In genomic region chrX:31178064-31178768, GRCh38 we compare ENCODE assay signal across 22 cellular contexts.
DNase-seq lines count a peak whose midpoint lies in the region; ATAC-seq and TF ChIP-seq lines count a peak whose summit lies in the region.
"Had no signal": no experiment of that assay in that cellular context is flagged by ENCODE, and none has a peak within 500 bp of the region (broad histone marks: within the 10 kb centered on the region; RNA-seq: fewer than 3 reads in every experiment).

No MANE protein-coding gene starts in this region.

- no peaks in the 10 kb centered on the region for H3K9me3 ChIP-seq in uterus
- H3K9me3 ChIP-seq: SJSA1, tibial nerve had no signal

- intact Hi-C loops in uterus (cut with DNase I; ENCODE audit: low total_unique reads): no loop called here

- ATAC-seq in activated T-cell treated with anti-CD3 and anti-CD28 coated beads, Interleukin-2, amount 50 U/mL, for 72 hours (replicated peaks in 1 of 2): peak; percentile 74 to 86
- ATAC-seq in HG02678 (IDR thresholded peaks at IDR 0.05; ENCODE audit: unreplicated experiment) (peak; percentile 78), HG03460 (IDR thresholded peaks at IDR 0.05; ENCODE audit: unreplicated experiment) (peak; percentile 62), HG03159 (IDR thresholded peaks at IDR 0.05; ENCODE audit: unreplicated experiment) (no peak)
- ATAC-seq: right cardiac atrium had no signal

- no peak for DNase-seq in activated T-cell treated with anti-CD3 and anti-CD28 coated beads, Interleukin-2, amount 50 U/mL, for 72 hours
- no peak for DNase-seq in activated T-cell treated with anti-CD3 and anti-CD28 coated beads, Interleukin-2, amount 50 U/mL, for 48 hours
- no peak for DNase-seq in NCI-H2107 (lab: John Stamatoyannopoulos, UW)
- DNase-seq in nucleus accumbens (lab: John Stamatoyannopoulos, UW): no peak
- DNase-seq in uterus: no peak
- DNase-seq: activated CD4-positive, alpha-beta T cell treated with anti-CD3 and anti-CD28 coated beads, Interleukin-2, amount 50 U/mL, for 48 hours; activated effector memory CD4-positive, alpha-beta T cell treated with Interleukin-2 at 50 U/mL for 16 hours; amygdala; CD4-positive, CD25-positive, alpha-beta regulatory T cell; EL; IMR-90; mesendoderm; NCI-H1105; NCI-H2227 treated with DMSO at 0.1 percent for 48 hours; right cardiac atrium had no signal

- peaks cover 16% of the 10 kb centered on the region for H3K4me1 Mint-ChIP-seq in activated T-cell treated with anti-CD3 and anti-CD28 coated beads, Interleukin-2, amount 50 U/mL, for 72 hours (ENCODE audit: low read depth)
- H3K4me1 Mint-ChIP-seq: CD4-positive, CD25-positive, alpha-beta regulatory T cell; neural progenitor cell had no signal

- H3K4me3 ChIP-seq in uterus: no peak overlapping the region
- H3K4me3 ChIP-seq: coronary artery, neural progenitor cell, SJSA1, tibial nerve had no signal

- H3K9me3 Mint-ChIP-seq in activated T-cell treated with anti-CD3 and anti-CD28 coated beads, Interleukin-2, amount 50 U/mL, for 72 hours: no peaks in the 10 kb centered on the region
- H3K9me3 Mint-ChIP-seq: CD4-positive, CD25-positive, alpha-beta regulatory T cell; neural progenitor cell had no signal

- no peaks in the 10 kb centered on the region for H3K36me3 ChIP-seq in uterus
- H3K36me3 ChIP-seq: SJSA1 had no signal

- no peaks in the 10 kb centered on the region for H3K36me3 Mint-ChIP-seq in activated T-cell treated with anti-CD3 and anti-CD28 coated beads, Interleukin-2, amount 50 U/mL, for 72 hours (ENCODE audit: insufficient read depth in 2 of 2)
- H3K36me3 Mint-ChIP-seq: CD4-positive, CD25-positive, alpha-beta regulatory T cell had no signal

- no peak overlapping the region for H3K27ac ChIP-seq in uterus
- H3K27ac ChIP-seq: coronary artery, neural progenitor cell, SJSA1, tibial nerve had no signal

- H3K4me1 ChIP-seq in uterus: no peaks in the 10 kb centered on the region
- H3K4me1 ChIP-seq: neural progenitor cell, SJSA1, tibial nerve had no signal

- H3K27me3 Mint-ChIP-seq in activated T-cell treated with anti-CD3 and anti-CD28 coated beads, Interleukin-2, amount 50 U/mL, for 72 hours (ENCODE audit: low read depth): peaks cover 7% of the 10 kb centered on the region
- H3K27me3 Mint-ChIP-seq: CD4-positive, CD25-positive, alpha-beta regulatory T cell had no signal

- H3K27me3 ChIP-seq in uterus: no peaks in the 10 kb centered on the region
- H3K27me3 ChIP-seq: neural progenitor cell, SJSA1, tibial nerve had no signal

- no peak for TF ChIP-seq CTCF in uterus (IDR thresholded peaks at IDR 0.05)

- H3K27ac Mint-ChIP-seq in activated T-cell treated with anti-CD3 and anti-CD28 coated beads, Interleukin-2, amount 50 U/mL, for 72 hours: peak overlapping the region; percentile 82
- H3K27ac Mint-ChIP-seq: CD4-positive, CD25-positive, alpha-beta regulatory T cell; neural progenitor cell had no signal

- no peak for TF ChIP-seq POLR2A in uterus (IDR thresholded peaks at IDR 0.05)

- peak overlapping the region; percentile 31 to 72 for H3K4me3 Mint-ChIP-seq in activated T-cell treated with anti-CD3 and anti-CD28 coated beads, Interleukin-2, amount 50 U/mL, for 72 hours
- H3K4me3 Mint-ChIP-seq: CD4-positive, CD25-positive, alpha-beta regulatory T cell; neural progenitor cell had no signal
